Comparison of ENCODE assay signal across 1 cellular context in genomic region chr4:165151734-165152133, GRCh38.
TF ChIP-seq lines count a peak whose summit lies in the region.

No MANE protein-coding gene starts in this region.

TF ChIP-seq in HCT116, 20 proteins besides CTCF, POLR2A, EP300 and RAD21:
- no peak for TF ChIP-seq CEBPB (IDR thresholded peaks at IDR 0.05; ENCODE audit: low read depth)
- TF ChIP-seq ATF3 (IDR thresholded peaks at IDR 0.05): no peak
